ENCODE assay signal across 11 cellular contexts in genomic region chr2:55839182-55839819, GRCh38.
DNase-seq lines count a peak whose midpoint lies in the region; ATAC-seq and TF ChIP-seq lines count a peak whose summit lies in the region.
"Had no signal": no experiment of that assay in that cellular context is flagged by ENCODE, and none has a peak within 500 bp of the region (broad histone marks: within the 10 kb centered on the region; RNA-seq: fewer than 3 reads in every experiment).

No MANE protein-coding gene starts in this region.

- no peak overlapping the region; the same call in 1 of the 2 replicates for H3K27ac Mint-ChIP-seq in WTC11
- H3K27ac Mint-ChIP-seq in activated T-cell treated with anti-CD3 and anti-CD28 coated beads, Interleukin-2, amount 50 U/mL, for 24 hours, result no peak overlapping the region

- peaks cover 6% of the 10 kb centered on the region; the same call in 1 of the 2 replicates for H3K36me3 Mint-ChIP-seq in WTC11
- H3K36me3 Mint-ChIP-seq in activated T-cell treated with anti-CD3 and anti-CD28 coated beads, Interleukin-2, amount 50 U/mL, for 24 hours (ENCODE audit: low read depth), result no peaks in the 10 kb centered on the region

- H3K4me3 Mint-ChIP-seq in WTC11, result no peak overlapping the region
- H3K4me3 Mint-ChIP-seq in activated T-cell treated with anti-CD3 and anti-CD28 coated beads, Interleukin-2, amount 50 U/mL, for 24 hours, result no peak overlapping the region

- peaks cover 18% of the 10 kb centered on the region for H3K9me3 Mint-ChIP-seq in WTC11
- H3K9me3 Mint-ChIP-seq in activated T-cell treated with anti-CD3 and anti-CD28 coated beads, Interleukin-2, amount 50 U/mL, for 24 hours, result no peaks in the 10 kb centered on the region

- TF ChIP-seq CTCF in AG10803 (conservative IDR thresholded peaks at IDR 0.05; ENCODE audit: low read length) (no peak), WTC11 (IDR thresholded peaks at IDR 0.05) (no peak)

- no peak overlapping the region for H3K4me3 ChIP-seq in AG10803 (ENCODE audit: low read length)
- H3K4me3 ChIP-seq: BLaER1 treated with 17β-estradiol and CSF1 and Interleukin-3, amounts not matched to agents 10 nM and 100 nM; psoas muscle had no signal

- no peaks in the 10 kb centered on the region; the same call in 1 of the 2 replicates for H3K27me3 Mint-ChIP-seq in WTC11 (ENCODE audit: low read depth)
- no peaks in the 10 kb centered on the region for H3K27me3 Mint-ChIP-seq in activated T-cell treated with anti-CD3 and anti-CD28 coated beads, Interleukin-2, amount 50 U/mL, for 24 hours

- POLR2A ChIA-PET in WTC11 (lab: Charles Lee), result no interaction called here

- H3K4me1 Mint-ChIP-seq in WTC11, result peaks cover 15% of the 10 kb centered on the region
- H3K4me1 Mint-ChIP-seq in activated T-cell treated with anti-CD3 and anti-CD28 coated beads, Interleukin-2, amount 50 U/mL, for 24 hours (ENCODE audit: low read depth), result no peaks in the 10 kb centered on the region

- ATAC-seq in WTC11 (peak; percentile 85), GM19035 (IDR thresholded peaks at IDR 0.05; ENCODE audit: unreplicated experiment) (no peak)

- CTCF ChIA-PET in WTC11 (lab: Charles Lee), result no interaction called here

- DNase-seq in AG10803 (ENCODE audit: low read depth) (peak; percentile 50), NCI-H1694 (lab: John Stamatoyannopoulos, UW) (peak; percentile 27), WTC11 (ENCODE audit: low spot score) (peak; percentile 8), left kidney (ENCODE audit: low read depth, low spot score) (peak; percentile 73), amygdala (lab: John Stamatoyannopoulos, UW) (no peak)
- DNase-seq in activated T-cell treated with anti-CD3 and anti-CD28 coated beads, Interleukin-2, amount 50 U/mL, for 24 hours, result no peak
- DNase-seq in activated CD8-positive, alpha-beta memory T cell treated with anti-CD3 and anti-CD28 coated beads, Interleukin-2, amount 50 U/mL, for 48 hours, result no peak
- DNase-seq: activated CD4-positive, alpha-beta T cell treated with anti-CD3 and anti-CD28 coated beads, Interleukin-2, amount 50 U/mL, for 1 hour; psoas muscle had no signal

TF ChIP-seq in WTC11, 78 proteins besides CTCF, POLR2A, EP300 and RAD21:
- TF ChIP-seq PRRX2 (CRISPR knock-in tag; IDR thresholded peaks at IDR 0.05), result no peak
- TF ChIP-seq GABPB1 (CRISPR knock-in tag; IDR thresholded peaks at IDR 0.05), result 0 out of 2 replicates have a peak, but pooled peaks have one; percentile 40

Comparison
In these comparisons a context has a peak if more than half of its experiments do, and no peak if none do; other contexts are left out.
1. DNase-seq: peak in AG10803 (single experiment), NCI-H1694 (single experiment), WTC11 (single experiment) and left kidney (single experiment); none in activated T-cell treated with anti-CD3 and anti-CD28 coated beads, Interleukin-2, amount 50 U/mL, for 24 hours (single experiment), activated CD8-positive, alpha-beta memory T cell treated with anti-CD3 and anti-CD28 coated beads, Interleukin-2, amount 50 U/mL, for 48 hours (single experiment) and amygdala (0 of 56).